In genomic region chr5:140555747-140556312, GRCh38 we compare ENCODE assay signal across 8 cellular contexts. TPM values are rescaled to one million over a fixed set of nuclear protein-coding genes. Genes with fewer than 3 reads are reported as not detected.
DNase-seq lines count a peak whose midpoint lies in the region; ATAC-seq, FAIRE-seq and TF ChIP-seq lines count a peak whose summit lies in the region.

No MANE protein-coding gene starts in this region.

- ATAC-seq in GM21717 (IDR thresholded peaks at IDR 0.05; ENCODE audit: unreplicated experiment): no peak

- DNase-seq in GM12891 (ENCODE audit: insufficient read length, low spot score) (no peak), MM.1S (peak; percentile 23), NCI-H2029 (lab: John Stamatoyannopoulos, UW) (no peak), ecto neural progenitor cell (ENCODE audit: low spot score) (no peak), AG08395 (ENCODE audit: low spot score) (no peak)

- H3K27ac ChIP-seq in MM.1S (ENCODE audit: low read length) (peak overlapping the region; percentile 55; the same call in 1 of the 2 replicates), ectodermal cell (ENCODE audit: insufficient read depth, low read depth, low read length, poor library complexity, severe bottlenecking) (no peak overlapping the region), neutrophil (peak overlapping the region; percentile 97)

- no peak for TF ChIP-seq CTCF in MM.1S (IDR thresholded peaks at IDR 0.05; ENCODE audit: low read length)
- TF ChIP-seq CTCF in neutrophil (IDR thresholded peaks at IDR 0.05): no peak

- H3K9me3 ChIP-seq in MM.1S (replicated peaks; ENCODE audit: insufficient read depth, low read length): no peaks in the 10 kb centered on the region
- no peaks in the 10 kb centered on the region for H3K9me3 ChIP-seq in ectodermal cell (ENCODE audit: control insufficient read depth, low read length)
- H3K9me3 ChIP-seq in neutrophil: no peaks in the 10 kb centered on the region

- H3K36me3 ChIP-seq in MM.1S (replicated peaks; ENCODE audit: insufficient read depth, low read length) (no peaks in the 10 kb centered on the region), ectodermal cell (ENCODE audit: control insufficient read depth, insufficient read depth, low read length) (peaks cover 2% of the 10 kb centered on the region), neutrophil (peaks cover 14% of the 10 kb centered on the region)

- peak overlapping the region; percentile 87 for H3K4me2 ChIP-seq in MM.1S (ENCODE audit: low read depth, low read length)

- 0 out of 2 replicates have a peak, but pooled peaks cover 4% of the 10 kb centered on the region for H4K20me1 ChIP-seq in MM.1S (ENCODE audit: insufficient read depth, low read length)

- H3K27me3 ChIP-seq in MM.1S (replicated peaks; ENCODE audit: insufficient read depth, low read length) (no peaks in the 10 kb centered on the region), ectodermal cell (ENCODE audit: control insufficient read depth, insufficient read depth, low read length, poor library complexity, severe bottlenecking) (no peaks in the 10 kb centered on the region), neutrophil (no peaks in the 10 kb centered on the region)

- peak; percentile 5; the same call in 1 of the 2 replicates for TF ChIP-seq POLR2A in GM12891 (IDR thresholded peaks at IDR 0.05; ENCODE audit: low read depth, low read length)

- no peaks in the 10 kb centered on the region; the same call in 1 of the 2 replicates for H3F3A ChIP-seq in MM.1S (ENCODE audit: insufficient read depth, low read length)

- whole genome bisulfite sequencing in ectodermal cell, 2 experiments: 89 to 91% methylated on average over 1 of the region's 1 CpG

- H3K9me2 ChIP-seq in MM.1S (replicated peaks; ENCODE audit: insufficient read depth, low read length): no peaks in the 10 kb centered on the region

- peaks cover 19% of the 10 kb centered on the region for H3K4me1 ChIP-seq in MM.1S (ENCODE audit: low read length)
- peaks cover 18% of the 10 kb centered on the region for H3K4me1 ChIP-seq in ectodermal cell (ENCODE audit: control insufficient read depth, insufficient read depth, low read length)
- peaks cover 54 to 55% of the 10 kb centered on the region in 2 experiments for H3K4me1 ChIP-seq in neutrophil (ENCODE audit: control insufficient read depth in 1 of 2, insufficient read depth in 1 of 2, low read depth in 1 of 2, low read length in 1 of 2)

- peak overlapping the region; percentile 77 for H3K4me3 ChIP-seq in MM.1S (ENCODE audit: low read length)
- H3K4me3 ChIP-seq in ectodermal cell (ENCODE audit: insufficient read depth, low read depth, low read length): peak overlapping the region; percentile 96
- peak overlapping the region; percentile 79 to 85 for H3K4me3 ChIP-seq in neutrophil (ENCODE audit: low read depth in 1 of 2, low read length in 1 of 2)

- H3K9ac ChIP-seq in MM.1S (ENCODE audit: low read length): peak overlapping the region; percentile 82; the same call in 1 of the 2 replicates

- FAIRE-seq in GM12891 (lab: Jason Lieb, UNC): peak; percentile 66

- H2AFZ ChIP-seq in MM.1S (ENCODE audit: low read length): no peak overlapping the region

- H3K79me2 ChIP-seq in MM.1S (ENCODE audit: low read length): peaks cover 52% of the 10 kb centered on the region

TF ChIP-seq in GM12891, 5 proteins besides CTCF, POLR2A, EP300 and RAD21:
- TF ChIP-seq POLR2AphosphoS5 (IDR thresholded peaks at IDR 0.05; ENCODE audit: low read depth, low read length) (peak; percentile 49; the same call in 1 of the 2 replicates), SPI1 (IDR thresholded peaks at IDR 0.05; ENCODE audit: low read depth, low read length) (peak; percentile 55), TAF1 (IDR thresholded peaks at IDR 0.05; ENCODE audit: low read depth, low read length) (no peak)
TF ChIP-seq in GM12891: peak in this region for 2.

RNA-seq across cellular contexts. Expression of gene SRA1, which starts 1.4 kb away (rescaled TPM):
- 49.6 TPM for polyA plus RNA-seq in GM12891 (2012; ENCODE audit: low read depth, missing spikeins)
- polyA plus RNA-seq in ectodermal cell (2013, experiment 1 of 4): 35.1 TPM
- polyA plus RNA-seq in ectodermal cell (2013, experiment 2 of 4): 35.5 TPM
- 27.0 TPM for polyA plus RNA-seq in ectodermal cell (2013, experiment 3 of 4)
- polyA plus RNA-seq in ectodermal cell (2013, experiment 4 of 4): 31.5 TPM

RNA-seq across cellular contexts. Expression of gene EIF4EBP3, which starts 8.4 kb away (rescaled TPM):
- 10.9 TPM for polyA plus RNA-seq in GM12891 (2012; ENCODE audit: low read depth, missing spikeins)
- 9.0 TPM for polyA plus RNA-seq in ectodermal cell (2013, experiment 1 of 4)
- polyA plus RNA-seq in ectodermal cell (2013, experiment 2 of 4): 8.9 TPM
- 3.9 TPM for polyA plus RNA-seq in ectodermal cell (2013, experiment 3 of 4)
- polyA plus RNA-seq in ectodermal cell (2013, experiment 4 of 4): 8.0 TPM

RNA-seq across cellular contexts. Expression of gene APBB3, which starts 8.6 kb away (rescaled TPM):
- 16.6 TPM for polyA plus RNA-seq in GM12891 (2012; ENCODE audit: low read depth, missing spikeins)
- polyA plus RNA-seq in ectodermal cell (2013, experiment 1 of 4): 34.9 TPM
- 32.8 TPM for polyA plus RNA-seq in ectodermal cell (2013, experiment 2 of 4)
- 26.0 TPM for polyA plus RNA-seq in ectodermal cell (2013, experiment 3 of 4)
- polyA plus RNA-seq in ectodermal cell (2013, experiment 4 of 4): 33.4 TPM

RNA-seq across cellular contexts. Expression of gene SLC35A4, which starts 8.8 kb away (rescaled TPM):
- polyA plus RNA-seq in GM12891 (2012; ENCODE audit: low read depth, missing spikeins): 102 TPM
- polyA plus RNA-seq in ectodermal cell (2013, experiment 1 of 4): 81.5 TPM
- 86.6 TPM for polyA plus RNA-seq in ectodermal cell (2013, experiment 2 of 4)
- polyA plus RNA-seq in ectodermal cell (2013, experiment 3 of 4): 56.4 TPM
- 60.5 TPM for polyA plus RNA-seq in ectodermal cell (2013, experiment 4 of 4)
